In genomic region chr4:13970349-13970748, GRCh38 we compare ENCODE assay signal across 18 cellular contexts.
DNase-seq lines count a peak whose midpoint lies in the region; ATAC-seq and TF ChIP-seq lines count a peak whose summit lies in the region.
"Had no signal": no experiment of that assay in that cellular context is flagged by ENCODE, and none has a peak within 500 bp of the region (broad histone marks: within the 10 kb centered on the region; RNA-seq: fewer than 3 reads in every experiment).

No MANE protein-coding gene starts in this region.

- H3K9me3 ChIP-seq in osteoblast (ENCODE audit: low read depth, low read length) (no peaks in the 10 kb centered on the region), heart left ventricle (no peaks in the 10 kb centered on the region), thyroid gland (no peaks in the 10 kb centered on the region)
- H3K9me3 ChIP-seq: A549, SJSA1 had no signal

- H3K4me1 ChIP-seq in osteoblast (ENCODE audit: insufficient read depth, low read length) (peaks cover 50% of the 10 kb centered on the region), heart left ventricle (peaks cover 0 to 7% (median 0%) of the 10 kb centered on the region in 12 donors), thyroid gland (no peaks in the 10 kb centered on the region)

- H3K36me3 ChIP-seq in osteoblast (ENCODE audit: insufficient read depth, low read length) (no peaks in the 10 kb centered on the region), heart left ventricle (no peaks in the 10 kb centered on the region), thyroid gland (no peaks in the 10 kb centered on the region)
- H3K36me3 ChIP-seq: SJSA1 had no signal

- intact Hi-C loops in heart left ventricle (cut with DNase I) (no loop called here), thyroid gland (cut with DNase I) (no loop called here)

- TF ChIP-seq CTCF in osteoblast (IDR thresholded peaks at IDR 0.05; ENCODE audit: extremely low read depth, low read depth, low read length) (no peak), heart left ventricle (IDR thresholded peaks at IDR 0.05) (no peak), thyroid gland (IDR thresholded peaks at IDR 0.05) (no peak)

- no peaks in the 10 kb centered on the region for H3K79me2 ChIP-seq in osteoblast (ENCODE audit: insufficient read depth, low read length)

- TF ChIP-seq POLR2A in heart left ventricle (IDR thresholded peaks at IDR 0.05) (no peak), thyroid gland (IDR thresholded peaks at IDR 0.05) (no peak)

- ATAC-seq in heart left ventricle (no peak), HG03159 (IDR thresholded peaks at IDR 0.05; ENCODE audit: unreplicated experiment) (no peak), GM19351 (IDR thresholded peaks at IDR 0.05; ENCODE audit: unreplicated experiment) (no peak)
- ATAC-seq: A549 had no signal

- DNase-seq in DMS53 (lab: John Stamatoyannopoulos, UW) (peak; percentile 69), LHCN-M2 (ENCODE audit: low read depth) (peak; percentile 53), dermis blood vessel endothelial cell (peak; percentile 12), osteoblast (ENCODE audit: insufficient read length, low spot score, missing footprints) (no peak), heart left ventricle (no peak), thyroid gland (no peak)
- DNase-seq: CD4-positive, CD25-positive, alpha-beta regulatory T cell; DND-41; H7; NCI-H1048; NCI-H146; NCI-H2107; NCI-H226; NCI-H69 had no signal

- no peak overlapping the region for H3K4me2 ChIP-seq in osteoblast (ENCODE audit: insufficient read depth, low read length)
- H3K4me2 ChIP-seq: A549 had no signal

- no peak overlapping the region for H3K4me3 ChIP-seq in osteoblast (ENCODE audit: insufficient read depth, low read length)
- H3K4me3 ChIP-seq in heart left ventricle: no peak overlapping the region
- H3K4me3 ChIP-seq in thyroid gland (replicated peaks in 1 of 3): no peak overlapping the region
- H3K4me3 ChIP-seq: A549, SJSA1 had no signal

- H3K27me3 ChIP-seq in osteoblast (ENCODE audit: insufficient read depth, low read length): no peaks in the 10 kb centered on the region
- H3K27me3 ChIP-seq in heart left ventricle: no peaks in the 10 kb centered on the region
- no peaks in the 10 kb centered on the region for H3K27me3 ChIP-seq in thyroid gland
- H3K27me3 ChIP-seq: SJSA1 had no signal

- WGBS in heart left ventricle, 4 donors: 88 to 98% (median 97%) methylated on average over 2 of the region's 2 CpGs
- WGBS in thyroid gland, 2 donors: 89 to 93% methylated on average over 2 of the region's 2 CpGs

- H3K27ac ChIP-seq in osteoblast (ENCODE audit: low read depth, low read length) (peak overlapping the region; percentile 35), heart left ventricle (no peak overlapping the region), thyroid gland (no peak overlapping the region)
- H3K27ac ChIP-seq: SJSA1 had no signal

- H2AFZ ChIP-seq in osteoblast (ENCODE audit: low read length): peak overlapping the region; percentile 63

- no peaks in the 10 kb centered on the region for H4K20me1 ChIP-seq in osteoblast (ENCODE audit: insufficient read depth, low read length)

Comparison
In these comparisons a context has a peak if more than half of its experiments do, and no peak if none do; other contexts are left out.
1. DNase-seq: peak in DMS53 (single experiment), LHCN-M2 (single experiment) and dermis blood vessel endothelial cell (single experiment); none in osteoblast (single experiment), heart left ventricle (0 of 5) and thyroid gland (0 of 2).